In genomic region chr2:26740890-26741302, GRCh38 we compare ENCODE assay signal across 10 cellular contexts. TPM values are rescaled to one million over a fixed set of nuclear protein-coding genes. Genes with fewer than 3 reads are reported as not detected.
A peak's percentile ranks its signal among the peaks of the same experiment; 100 is the strongest.
DNase-seq lines count a peak whose midpoint lies in the region; ATAC-seq, FAIRE-seq and TF ChIP-seq lines count a peak whose summit lies in the region.
"Had no signal": no experiment of that assay in that cellular context is flagged by ENCODE, and none has a peak within 500 bp of the region (broad histone marks: within the 10 kb centered on the region; RNA-seq: fewer than 3 reads in every experiment).

No MANE protein-coding gene starts in this region.

- no peak overlapping the region for H3K27ac ChIP-seq in naive thymus-derived CD4-positive, alpha-beta T cell (ENCODE audit: low read depth, low read length)

- no peak overlapping the region for H3K27ac Mint-ChIP-seq in activated CD8-positive, alpha-beta T cell treated with anti-CD3 and anti-CD28 coated beads for 36 hours
- no peak overlapping the region for H3K27ac Mint-ChIP-seq in naive thymus-derived CD4-positive, alpha-beta T cell

- H3K36me3 Mint-ChIP-seq in activated CD8-positive, alpha-beta T cell treated with anti-CD3 and anti-CD28 coated beads for 36 hours (ENCODE audit: low read depth) = no peaks in the 10 kb centered on the region
- H3K36me3 Mint-ChIP-seq in naive thymus-derived CD4-positive, alpha-beta T cell = no peaks in the 10 kb centered on the region

- no peak for DNase-seq in GM06990 (ENCODE audit: extremely low read depth, insufficient read length)
- DNase-seq in HTR-8/SVneo (ENCODE audit: insufficient read length, low spot score) = no peak
- peak; percentile 56 for DNase-seq in activated CD8-positive, alpha-beta T cell treated with anti-CD3 and anti-CD28 coated beads for 36 hours
- no peak for DNase-seq in naive thymus-derived CD4-positive, alpha-beta T cell
- DNase-seq in NCI-H1105 treated with DMSO at 0.1 percent for 48 hours (lab: John Stamatoyannopoulos, UW) = no peak
- no peak for DNase-seq in AG20443 (ENCODE audit: low spot score)
- DNase-seq: head of caudate nucleus, NCI-H526 treated with DMSO at 0.1 percent for 48 hours had no signal

- peak; percentile 23 for TF ChIP-seq CTCF in GM06990 (IDR thresholded peaks at IDR 0.05; ENCODE audit: insufficient read depth, low read length, poor library complexity, severe bottlenecking)
- TF ChIP-seq CTCF in activated CD8-positive, alpha-beta T cell treated with anti-CD3 and anti-CD28 coated beads for 36 hours (IDR thresholded peaks at IDR 0.05) = no peak

- no peak overlapping the region for H3K4me3 ChIP-seq in GM06990 (replicated peaks; ENCODE audit: low read depth, low read length)
- no peak overlapping the region for H3K4me3 ChIP-seq in naive thymus-derived CD4-positive, alpha-beta T cell (ENCODE audit: low read length)

- H3K27me3 ChIP-seq in GM06990 (replicated peaks; ENCODE audit: control insufficient read depth, insufficient read depth, low read length) = no peaks in the 10 kb centered on the region; the same call in 1 of the 2 replicates
- no peaks in the 10 kb centered on the region for H3K27me3 ChIP-seq in naive thymus-derived CD4-positive, alpha-beta T cell (ENCODE audit: control insufficient read depth in 2 of 2, insufficient read depth in 2 of 2, low read length in 2 of 2)

- H3K36me3 ChIP-seq in GM06990 (ENCODE audit: control insufficient read depth, insufficient read depth, low read length) = no peaks in the 10 kb centered on the region
- H3K36me3 ChIP-seq in naive thymus-derived CD4-positive, alpha-beta T cell (ENCODE audit: control insufficient read depth in 2 of 3, insufficient read depth in 3 of 3, low read length in 3 of 3) = no peaks in the 10 kb centered on the region

- FAIRE-seq in HTR-8/SVneo (lab: Jason Lieb, UNC) = peak; percentile 20

- H3K4me3 Mint-ChIP-seq in activated CD8-positive, alpha-beta T cell treated with anti-CD3 and anti-CD28 coated beads for 36 hours = no peak overlapping the region
- peak overlapping the region in 1 of 10 donors; percentile 2 for H3K4me3 Mint-ChIP-seq in naive thymus-derived CD4-positive, alpha-beta T cell

- H3K9me3 Mint-ChIP-seq in activated CD8-positive, alpha-beta T cell treated with anti-CD3 and anti-CD28 coated beads for 36 hours = no peaks in the 10 kb centered on the region
- peaks cover 0 to 1% (median 0%) of the 10 kb centered on the region in 11 donors for H3K9me3 Mint-ChIP-seq in naive thymus-derived CD4-positive, alpha-beta T cell

- no peaks in the 10 kb centered on the region for H3K27me3 Mint-ChIP-seq in activated CD8-positive, alpha-beta T cell treated with anti-CD3 and anti-CD28 coated beads for 36 hours
- peaks cover 0 to 4% (median 0%) of the 10 kb centered on the region in 5 donors for H3K27me3 Mint-ChIP-seq in naive thymus-derived CD4-positive, alpha-beta T cell

- CTCF ChIA-PET in activated CD8-positive, alpha-beta T cell treated with anti-CD3 and anti-CD28 coated beads for 36 hours (lab: Charles Lee) = interaction anchor here (4.5 to 10.6 kb wide), 2 partner anchors 135 to 163 kb away, joined by 13 to 162 read pairs; no protein-coding TSS in a partner anchor
- CTCF ChIA-PET in naive thymus-derived CD4-positive, alpha-beta T cell (lab: Charles Lee) = no interaction called here

- no peaks in the 10 kb centered on the region for H3K4me1 ChIP-seq in naive thymus-derived CD4-positive, alpha-beta T cell (ENCODE audit: control insufficient read depth in 2 of 2, insufficient read depth in 2 of 2, low read length in 2 of 2)

- peak; percentile 88 for ATAC-seq in activated CD8-positive, alpha-beta T cell treated with anti-CD3 and anti-CD28 coated beads for 36 hours
- peak; percentile 69 for ATAC-seq in naive thymus-derived CD4-positive, alpha-beta T cell
- ATAC-seq in GM21447 (IDR thresholded peaks at IDR 0.05; ENCODE audit: unreplicated experiment) = no peak
- ATAC-seq in GM21529 (IDR thresholded peaks at IDR 0.05; ENCODE audit: unreplicated experiment) = no peak

- peaks cover 4% of the 10 kb centered on the region for H3K4me1 Mint-ChIP-seq in activated CD8-positive, alpha-beta T cell treated with anti-CD3 and anti-CD28 coated beads for 36 hours (ENCODE audit: low read depth)
- peaks cover 0 to 10% (median 6%) of the 10 kb centered on the region in 7 donors for H3K4me1 Mint-ChIP-seq in naive thymus-derived CD4-positive, alpha-beta T cell

- POLR2A ChIA-PET in activated CD8-positive, alpha-beta T cell treated with anti-CD3 and anti-CD28 coated beads for 36 hours (lab: Charles Lee) = no interaction called here
- POLR2A ChIA-PET in naive thymus-derived CD4-positive, alpha-beta T cell (lab: Charles Lee) = interaction anchor here (0.9 kb wide), 1 partner anchor 23 kb away, joined by 3 read pairs; no protein-coding TSS in a partner anchor

- intact Hi-C loops in activated CD8-positive, alpha-beta T cell treated with anti-CD3 and anti-CD28 coated beads for 36 hours (cut with micrococcal nuclease) = no loop called here
- intact Hi-C loops in naive thymus-derived CD4-positive, alpha-beta T cell (cut with micrococcal nuclease) = no loop called here

- H3K9me3 ChIP-seq in naive thymus-derived CD4-positive, alpha-beta T cell (ENCODE audit: control insufficient read depth in 2 of 3, low read length in 3 of 3) = no peaks in the 10 kb centered on the region

RNA-seq across cellular contexts. Expression of gene SLC35F6, which starts 23.2 kb away (rescaled TPM):
- 1 to 10 TPM; 4.2 to 4.6 TPM for total RNA-seq in activated CD8-positive, alpha-beta T cell treated with anti-CD3 and anti-CD28 coated beads for 36 hours
- total RNA-seq in naive thymus-derived CD4-positive, alpha-beta T cell = 10 to 100 TPM; 17.3 to 22.5 (median 19.9) TPM
- 1 to 10 TPM; 4.7 to 6.6 TPM for polyA plus RNA-seq in naive thymus-derived CD4-positive, alpha-beta T cell

RNA-seq across cellular contexts. Expression of gene CENPA, which starts 45.0 kb away (rescaled TPM):
- 10 to 100 TPM; 32.5 to 33.6 TPM for total RNA-seq in activated CD8-positive, alpha-beta T cell treated with anti-CD3 and anti-CD28 coated beads for 36 hours
- 10 to 100 TPM in 1 of 5 experiments, under 1 TPM in 2, not detected in 2; 0.37 to 25.6 (median 0.73) TPM for total RNA-seq in naive thymus-derived CD4-positive, alpha-beta T cell
- not detected for polyA plus RNA-seq in naive thymus-derived CD4-positive, alpha-beta T cell

RNA-seq across cellular contexts. Expression of gene KCNK3, which starts 48.4 kb away (rescaled TPM):
- total RNA-seq in activated CD8-positive, alpha-beta T cell treated with anti-CD3 and anti-CD28 coated beads for 36 hours = not detected
- total RNA-seq in naive thymus-derived CD4-positive, alpha-beta T cell = not detected
- not detected for polyA plus RNA-seq in naive thymus-derived CD4-positive, alpha-beta T cell

Comparison
In these comparisons a context has a peak if more than half of its experiments do, and no peak if none do; other contexts are left out.
1. ATAC-seq: peak in activated CD8-positive, alpha-beta T cell treated with anti-CD3 and anti-CD28 coated beads for 36 hours (single experiment) and naive thymus-derived CD4-positive, alpha-beta T cell (single experiment); none in GM21447 (single experiment) and GM21529 (single experiment).